13 cellular contexts compared by ENCODE assay signal in the genomic region with DNA sequence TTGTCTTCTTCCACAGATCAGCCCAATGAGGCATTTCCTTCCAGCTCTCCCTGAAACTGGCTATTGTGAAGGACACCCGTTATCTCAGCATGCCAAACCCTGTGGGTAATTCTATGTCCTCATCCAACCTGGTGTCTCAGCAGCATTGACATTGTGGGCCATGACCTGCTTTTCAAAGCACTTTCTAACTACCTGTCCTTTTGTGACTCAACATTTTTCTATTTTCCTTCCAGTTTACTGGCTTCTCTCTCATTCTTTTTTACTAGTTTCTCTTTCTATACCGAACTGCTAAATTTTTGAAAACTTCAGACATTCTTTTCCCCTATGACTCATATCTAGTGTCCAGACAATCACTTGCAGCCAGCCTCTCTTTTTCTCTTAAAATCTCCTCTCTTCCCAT.
DNase-seq lines count a peak whose midpoint lies in the region; ATAC-seq and TF ChIP-seq lines count a peak whose summit lies in the region.
"Had no signal": no experiment of that assay in that cellular context is flagged by ENCODE, and none has a peak within 500 bp of the region (broad histone marks: within the 10 kb centered on the region; RNA-seq: fewer than 3 reads in every experiment).

No MANE protein-coding gene starts in this region.

- intact Hi-C loops in PC-3 (cut with micrococcal nuclease) = loop anchor here (10.0 kb wide), 2 partner anchors 132 to 252 kb away; no protein-coding TSS in a partner anchor

- CTCF ChIA-PET in PC-3 (lab: Charles Lee) = no interaction called here

- peak; percentile 65 for ATAC-seq in PC-3
- ATAC-seq: activated naive CD8-positive, alpha-beta T cell treated with anti-CD3 and anti-CD28 coated beads, Interleukin-2, amount 50 U/mL, for 24 hours; stimulated activated naive CD8-positive, alpha-beta T cell treated with anti-CD3 and anti-CD28 coated beads, Interleukin-15, amount 100 ng/mL, for 72 hours had no signal

- POLR2A ChIA-PET in PC-3 (lab: Charles Lee; ENCODE audit: unreplicated experiment) = no interaction called here

- peak overlapping the region; percentile 24 for H3K4me3 Mint-ChIP-seq in chondrocyte (ENCODE audit: unreplicated experiment)
- H3K4me3 Mint-ChIP-seq in mesothelial cell of epicardium = no peak overlapping the region
- H3K4me3 Mint-ChIP-seq: activated naive CD8-positive, alpha-beta T cell treated with anti-CD3 and anti-CD28 coated beads, Interleukin-2, amount 50 U/mL, for 24 hours; CD14-positive monocyte; stimulated activated naive CD8-positive, alpha-beta T cell treated with anti-CD3 and anti-CD28 coated beads, Interleukin-15, amount 100 ng/mL, for 72 hours had no signal

- H2AFZ ChIP-seq in PC-3 (ENCODE audit: low read length) (peak overlapping the region; percentile 59), Karpas-422 (ENCODE audit: low read length) (no peak overlapping the region)

- H3K27me3 Mint-ChIP-seq in chondrocyte (ENCODE audit: low read depth) (no peaks in the 10 kb centered on the region), mesothelial cell of epicardium (ENCODE audit: low read depth) (no peaks in the 10 kb centered on the region)

- DNase-seq in EH (ENCODE audit: low read depth) = peak; percentile 68
- peak; percentile 57 for DNase-seq in PC-3
- DNase-seq in chondrocyte (ENCODE audit: low spot score) = no peak
- no peak for DNase-seq in mesothelial cell of epicardium (ENCODE audit: low spot score in 2 of 2, unreplicated experiment in 2 of 2)
- DNase-seq in NCI-H1105 (lab: John Stamatoyannopoulos, UW) = no peak
- no peak for DNase-seq in Karpas-422
- DNase-seq in activated CD8-positive, alpha-beta memory T cell treated with anti-CD3 and anti-CD28 coated beads, Interleukin-2, amount 50 U/mL, for 4 hours = no peak
- no peak for DNase-seq in anterior cingulate cortex (lab: John Stamatoyannopoulos, UW)
- DNase-seq: activated naive CD8-positive, alpha-beta T cell treated with anti-CD3 and anti-CD28 coated beads, Interleukin-2, amount 50 U/mL, for 24 hours; NCI-H345; RPMI8226; stimulated activated naive CD8-positive, alpha-beta T cell treated with anti-CD3 and anti-CD28 coated beads, Interleukin-15, amount 100 ng/mL, for 72 hours had no signal

- peaks cover 17% of the 10 kb centered on the region for H3K4me1 ChIP-seq in PC-3 (ENCODE audit: insufficient read depth, low read length)
- H3K4me1 ChIP-seq in Karpas-422 (ENCODE audit: low read length) = no peaks in the 10 kb centered on the region; the same call in 1 of the 2 replicates

- H3F3A ChIP-seq in PC-3 (ENCODE audit: low read length, unreplicated experiment) = no peaks in the 10 kb centered on the region

- H3K27ac ChIP-seq in PC-3 (ENCODE audit: low read length) (no peak overlapping the region), Karpas-422 (ENCODE audit: low read length) (no peak overlapping the region)

- H3K9me2 ChIP-seq in PC-3 (replicated peaks; ENCODE audit: low read length) (no peaks in the 10 kb centered on the region), Karpas-422 (replicated peaks; ENCODE audit: insufficient read depth, low read length) (no peaks in the 10 kb centered on the region)

- TF ChIP-seq CTCF in PC-3 (conservative IDR thresholded peaks at IDR 0.05; ENCODE audit: low read depth, low read length) (no peak), chondrocyte (IDR thresholded peaks at IDR 0.05) (no peak), mesothelial cell of epicardium (IDR thresholded peaks at IDR 0.05; ENCODE audit: unreplicated experiment) (no peak)

- H3K4me1 Mint-ChIP-seq in chondrocyte (ENCODE audit: low read depth) = peaks cover 12% of the 10 kb centered on the region
- H3K4me1 Mint-ChIP-seq in mesothelial cell of epicardium = peaks cover 23% of the 10 kb centered on the region
- H3K4me1 Mint-ChIP-seq: stimulated activated naive CD8-positive, alpha-beta T cell treated with anti-CD3 and anti-CD28 coated beads, Interleukin-15, amount 100 ng/mL, for 72 hours had no signal

- no peaks in the 10 kb centered on the region for H3K79me2 ChIP-seq in PC-3 (ENCODE audit: low read length)
- no peaks in the 10 kb centered on the region for H3K79me2 ChIP-seq in Karpas-422 (ENCODE audit: low read length)

- BruUV-seq in PC-3 (replicated peaks; lab: Mats Ljungman, UMichigan) = no TSS peak

- H3K36me3 Mint-ChIP-seq in chondrocyte (ENCODE audit: low read depth) (no peaks in the 10 kb centered on the region), mesothelial cell of epicardium (no peaks in the 10 kb centered on the region)
- H3K36me3 Mint-ChIP-seq: CD14-positive monocyte had no signal

- no peaks in the 10 kb centered on the region for H4K20me1 ChIP-seq in PC-3 (ENCODE audit: low read length)
- no peaks in the 10 kb centered on the region for H4K20me1 ChIP-seq in Karpas-422 (ENCODE audit: insufficient read depth, low read depth, low read length)

- H3K4me2 ChIP-seq in PC-3 (ENCODE audit: low read length) (peak overlapping the region; percentile 76), Karpas-422 (ENCODE audit: low read depth, low read length, poor library complexity, severe bottlenecking) (no peak overlapping the region)

- H3K4me3 ChIP-seq in PC-3 (ENCODE audit: low read length) = peak overlapping the region; percentile 48; the same call in 1 of the 2 replicates
- H3K4me3 ChIP-seq in Karpas-422 (ENCODE audit: low read length) = no peak overlapping the region

- H3K9me3 Mint-ChIP-seq in chondrocyte (ENCODE audit: low read depth) (no peaks in the 10 kb centered on the region), mesothelial cell of epicardium (no peaks in the 10 kb centered on the region)
- H3K9me3 Mint-ChIP-seq: activated naive CD8-positive, alpha-beta T cell treated with anti-CD3 and anti-CD28 coated beads, Interleukin-2, amount 50 U/mL, for 24 hours; CD14-positive monocyte; stimulated activated naive CD8-positive, alpha-beta T cell treated with anti-CD3 and anti-CD28 coated beads, Interleukin-15, amount 100 ng/mL, for 72 hours had no signal

- H3K9ac ChIP-seq in PC-3 (ENCODE audit: low read length) = no peak overlapping the region
- H3K9ac ChIP-seq in Karpas-422 (ENCODE audit: low read length) = no peak overlapping the region

- no peaks in the 10 kb centered on the region for H3K27me3 ChIP-seq in PC-3 (ENCODE audit: low read length)
- 0 out of 2 replicates have a peak, but pooled peaks cover 3% of the 10 kb centered on the region for H3K27me3 ChIP-seq in Karpas-422 (ENCODE audit: low read length)

- H3K27ac Mint-ChIP-seq in chondrocyte (ENCODE audit: unreplicated experiment) = peak overlapping the region; percentile 62
- peak overlapping the region; percentile 62 for H3K27ac Mint-ChIP-seq in mesothelial cell of epicardium
- H3K27ac Mint-ChIP-seq: activated naive CD8-positive, alpha-beta T cell treated with anti-CD3 and anti-CD28 coated beads, Interleukin-2, amount 50 U/mL, for 24 hours; CD14-positive monocyte had no signal

- H3K9me3 ChIP-seq in PC-3 (ENCODE audit: low read length) (no peaks in the 10 kb centered on the region), Karpas-422 (ENCODE audit: low read length) (no peaks in the 10 kb centered on the region)

- H3K36me3 ChIP-seq in PC-3 (ENCODE audit: low read depth, low read length) (no peaks in the 10 kb centered on the region), Karpas-422 (ENCODE audit: insufficient read depth, low read length) (no peaks in the 10 kb centered on the region)

Comparison
In these comparisons a context has a peak if more than half of its experiments do, and no peak if none do; other contexts are left out.
1. DNase-seq: peak in EH (single experiment) and PC-3 (single experiment); none in chondrocyte (single experiment), mesothelial cell of epicardium (0 of 2), NCI-H1105 (single experiment), Karpas-422 (single experiment), activated CD8-positive, alpha-beta memory T cell treated with anti-CD3 and anti-CD28 coated beads, Interleukin-2, amount 50 U/mL, for 4 hours (single experiment) and anterior cingulate cortex (0 of 58).